In genomic region chr17:8960325-8961144, GRCh38 we compare ENCODE assay signal across 18 cellular contexts. TPM values are rescaled to one million over a fixed set of nuclear protein-coding genes. Genes with fewer than 3 reads are reported as not detected.
DNase-seq lines count a peak whose midpoint lies in the region; ATAC-seq, FAIRE-seq and TF ChIP-seq lines count a peak whose summit lies in the region.
"Had no signal": no experiment of that assay in that cellular context is flagged by ENCODE, and none has a peak within 500 bp of the region (broad histone marks: within the 10 kb centered on the region; RNA-seq: fewer than 3 reads in every experiment).

No MANE protein-coding gene starts in this region.

- no peaks in the 10 kb centered on the region for H3K9me3 ChIP-seq in H9 (ENCODE audit: control insufficient read depth, low read depth, low read length)
- no peaks in the 10 kb centered on the region for H3K9me3 ChIP-seq in GM12878 (replicated peaks; ENCODE audit: control insufficient read depth, insufficient read depth, low read length)
- no peaks in the 10 kb centered on the region for H3K9me3 ChIP-seq in neuronal stem cell (replicated peaks in 1 of 2; ENCODE audit: control insufficient read depth in 2 of 2, insufficient read depth in 1 of 2, low read depth in 1 of 2, low read length in 2 of 2)
- H3K9me3 ChIP-seq in breast epithelium, result no peaks in the 10 kb centered on the region
- H3K9me3 ChIP-seq: heart right ventricle, ovary, upper lobe of right lung had no signal

- H3K23ac ChIP-seq in H9 (ENCODE audit: insufficient read length, low read depth, low read length) (no peak overlapping the region), neuronal stem cell (ENCODE audit: low read depth, low read length, poor library complexity) (peak overlapping the region; percentile 29)

- no peak overlapping the region for H3K27ac ChIP-seq in H9 (ENCODE audit: insufficient read length, low read depth, low read length)
- peak overlapping the region; percentile 81 for H3K27ac ChIP-seq in GM12878 (ENCODE audit: control insufficient read depth, insufficient read depth)
- H3K27ac ChIP-seq in neuronal stem cell (replicated peaks; ENCODE audit: low read length), result no peak overlapping the region
- H3K27ac ChIP-seq in breast epithelium, result no peak overlapping the region
- H3K27ac ChIP-seq: A549, ovary, skin epidermis, upper lobe of right lung had no signal

- RAD21 ChIA-PET in GM12878 (lab: Charles Lee; ENCODE audit: unreplicated experiment), result interaction anchor here (0.6 to 6.1 kb wide), 10 partner anchors 16 to 155 kb away, joined by 3 to 69 read pairs (median 4); partner anchors contain the start of gene PIK3R6

- peak overlapping the region; percentile 54 for H3K27ac Mint-ChIP-seq in activated CD4-positive, alpha-beta memory T cell treated with anti-CD3 and anti-CD28 coated beads, Interleukin-2, amount 10 ng/mL, durations not matched to agents 7 days and 5 days
- no peak overlapping the region for H3K27ac Mint-ChIP-seq in activated CD4-positive, alpha-beta memory T cell treated with anti-CD3 and anti-CD28 coated beads for 36 hours
- H3K27ac Mint-ChIP-seq in H9, result peak overlapping the region in 1 of 3 experiments; percentile 49; a peak in 1 of 7 replicates
- H3K27ac Mint-ChIP-seq in progenitor cell of endocrine pancreas, result no peak overlapping the region
- H3K27ac Mint-ChIP-seq: brain had no signal

- peaks cover 90% of the 10 kb centered on the region for H3K4me1 Mint-ChIP-seq in activated CD4-positive, alpha-beta memory T cell treated with anti-CD3 and anti-CD28 coated beads, Interleukin-2, amount 10 ng/mL, durations not matched to agents 7 days and 5 days
- H3K4me1 Mint-ChIP-seq in activated CD4-positive, alpha-beta memory T cell treated with anti-CD3 and anti-CD28 coated beads for 36 hours (ENCODE audit: low read depth), result peaks cover 85% of the 10 kb centered on the region
- peaks cover 11 to 19% of the 10 kb centered on the region in 2 experiments for H3K4me1 Mint-ChIP-seq in H9
- H3K4me1 Mint-ChIP-seq in progenitor cell of endocrine pancreas (ENCODE audit: low read depth), result no peaks in the 10 kb centered on the region

- no peak overlapping the region for H4K91ac ChIP-seq in H9 (ENCODE audit: insufficient read length, low read depth, low read length)
- no peak overlapping the region for H4K91ac ChIP-seq in neuronal stem cell (ENCODE audit: low read depth, low read length, poor library complexity)

- no peak for TF ChIP-seq EP300 in GM12878 (IDR thresholded peaks at IDR 0.05; ENCODE audit: borderline replicate concordance in 1 of 2, control insufficient read depth in 1 of 2, low read depth in 2 of 2, low read length in 2 of 2)

- peak overlapping the region; percentile 45 for H3K4me3 Mint-ChIP-seq in activated CD4-positive, alpha-beta memory T cell treated with anti-CD3 and anti-CD28 coated beads, Interleukin-2, amount 10 ng/mL, durations not matched to agents 7 days and 5 days
- H3K4me3 Mint-ChIP-seq in activated CD4-positive, alpha-beta memory T cell treated with anti-CD3 and anti-CD28 coated beads for 36 hours, result no peak overlapping the region
- H3K4me3 Mint-ChIP-seq in H9 (no peak overlapping the region; a peak in 1 of 5 replicates), progenitor cell of endocrine pancreas (ENCODE audit: low read depth) (no peak overlapping the region)
- H3K4me3 Mint-ChIP-seq: brain had no signal

- H3K36me3 Mint-ChIP-seq in activated CD4-positive, alpha-beta memory T cell treated with anti-CD3 and anti-CD28 coated beads, Interleukin-2, amount 10 ng/mL, durations not matched to agents 7 days and 5 days (ENCODE audit: low read depth), result peaks cover 79% of the 10 kb centered on the region
- peaks cover 17% of the 10 kb centered on the region for H3K36me3 Mint-ChIP-seq in activated CD4-positive, alpha-beta memory T cell treated with anti-CD3 and anti-CD28 coated beads for 36 hours
- H3K36me3 Mint-ChIP-seq in H9 (ENCODE audit: insufficient read depth in 1 of 3, low read depth in 3 of 3) (peaks cover 0 to 2% (median 0%) of the 10 kb centered on the region in 3 experiments; a peak in 1 of 7 replicates), progenitor cell of endocrine pancreas (ENCODE audit: insufficient read depth) (no peaks in the 10 kb centered on the region)
- H3K36me3 Mint-ChIP-seq: brain had no signal

- no peak overlapping the region for H4K5ac ChIP-seq in H9 (ENCODE audit: insufficient read length, low read depth, low read length)

- H3K4me1 ChIP-seq in H9 (ENCODE audit: insufficient read depth, low read length) (peaks cover 2% of the 10 kb centered on the region; the same call in 1 of the 2 replicates), GM12878 (ENCODE audit: control insufficient read depth, insufficient read depth, low read length) (peaks cover 61% of the 10 kb centered on the region), neuronal stem cell (ENCODE audit: control insufficient read depth in 2 of 2, insufficient read depth in 1 of 2, low read depth in 1 of 2, low read length in 2 of 2) (peaks cover 0 to 15% of the 10 kb centered on the region in 2 donors), breast epithelium (no peaks in the 10 kb centered on the region)
- H3K4me1 ChIP-seq: A549 had no signal

- no peak overlapping the region for H2BK12ac ChIP-seq in H9 (ENCODE audit: insufficient read length, low read depth, low read length)
- H2BK12ac ChIP-seq in neuronal stem cell (ENCODE audit: low read length), result peak overlapping the region; percentile 78

- no peak overlapping the region for H3K4ac ChIP-seq in H9 (ENCODE audit: low read depth, low read length)
- H3K4ac ChIP-seq in neuronal stem cell (ENCODE audit: low read length), result no peak overlapping the region

- H3K9me3 Mint-ChIP-seq in activated CD4-positive, alpha-beta memory T cell treated with anti-CD3 and anti-CD28 coated beads, Interleukin-2, amount 10 ng/mL, durations not matched to agents 7 days and 5 days, result no peaks in the 10 kb centered on the region
- no peaks in the 10 kb centered on the region for H3K9me3 Mint-ChIP-seq in activated CD4-positive, alpha-beta memory T cell treated with anti-CD3 and anti-CD28 coated beads for 36 hours
- H3K9me3 Mint-ChIP-seq in H9 (no peaks in the 10 kb centered on the region; a peak in 1 of 5 replicates), progenitor cell of endocrine pancreas (ENCODE audit: low read depth) (no peaks in the 10 kb centered on the region)

- no peak overlapping the region for H3K56ac ChIP-seq in H9 (ENCODE audit: insufficient read length, low read depth, low read length)

- no peak overlapping the region for H2AFZ ChIP-seq in H9 (ENCODE audit: low read length)
- H2AFZ ChIP-seq in GM12878 (ENCODE audit: control insufficient read depth, low read depth, low read length), result no peak overlapping the region
- H2AFZ ChIP-seq in neuronal stem cell (ENCODE audit: low read length), result no peak overlapping the region

- TF ChIP-seq CTCF in H9 (conservative IDR thresholded peaks at IDR 0.05) (no peak), GM12878 (IDR thresholded peaks at IDR 0.05 in 2 of 3, conservative IDR thresholded peaks at IDR 0.05 in 1 of 3; ENCODE audit: control insufficient read depth in 2 of 3, extremely low read depth in 1 of 3, insufficient read depth in 1 of 3, low read depth in 3 of 3, low read length in 3 of 3) (no peak), progenitor cell of endocrine pancreas (IDR thresholded peaks at IDR 0.05; ENCODE audit: unreplicated experiment) (no peak), breast epithelium (IDR thresholded peaks at IDR 0.05) (no peak)

- H3T11ph ChIP-seq in H9 (ENCODE audit: low read length), result no peak overlapping the region

- H2BK5ac ChIP-seq in H9 (ENCODE audit: insufficient read length, low read length), result no peak overlapping the region
- no peak overlapping the region for H2BK5ac ChIP-seq in neuronal stem cell (ENCODE audit: low read length)

- H3K79me2 ChIP-seq in H9 (ENCODE audit: insufficient read depth, low read length), result no peaks in the 10 kb centered on the region
- H3K79me2 ChIP-seq in GM12878 (ENCODE audit: control insufficient read depth, insufficient read depth, low read length), result peaks cover 95% of the 10 kb centered on the region

- H3K4me2 ChIP-seq in H9 (ENCODE audit: insufficient read depth, insufficient read length, low read length) (no peak overlapping the region), GM12878 (ENCODE audit: control insufficient read depth, insufficient read depth) (peak overlapping the region; percentile 85), neuronal stem cell (ENCODE audit: insufficient read depth, low read length, poor library complexity, severe bottlenecking) (no peak overlapping the region)
- H3K4me2 ChIP-seq: A549 had no signal

- no peak overlapping the region for H2BK15ac ChIP-seq in H9 (ENCODE audit: low read depth, low read length)
- no peak overlapping the region for H2BK15ac ChIP-seq in neuronal stem cell (ENCODE audit: low read length)

- TF ChIP-seq POLR2A in GM12878 (IDR thresholded peaks at IDR 0.05; ENCODE audit: low read depth, low read length) (peak; percentile 38; the same call in 1 of the 2 replicates), breast epithelium (IDR thresholded peaks at IDR 0.05) (no peak)

- CTCF ChIA-PET in activated CD4-positive, alpha-beta memory T cell treated with anti-CD3 and anti-CD28 coated beads, Interleukin-2, amount 10 ng/mL, durations not matched to agents 7 days and 5 days (lab: Charles Lee), result interaction anchor here (2.0 kb wide), 1 partner anchor 11 kb away, joined by 4 read pairs; no protein-coding TSS in a partner anchor
- CTCF ChIA-PET in activated CD4-positive, alpha-beta memory T cell treated with anti-CD3 and anti-CD28 coated beads for 36 hours (lab: Charles Lee), result interaction anchor here (1.1 to 3.2 kb wide), 3 partner anchors 21 to 38 kb away, joined by 3 to 12 read pairs (median 4); no protein-coding TSS in a partner anchor
- CTCF ChIA-PET in GM12878 (lab: Yijun Ruan, JAX), result interaction anchor here (1.2 to 5.7 kb wide), 5 partner anchors 10 to 65 kb away, joined by 3 to 44 read pairs (median 5); no protein-coding TSS in a partner anchor

- peaks cover 6% of the 10 kb centered on the region for H3K23me2 ChIP-seq in H9 (ENCODE audit: insufficient read length, low read depth, low read length, poor library complexity, severe bottlenecking)

- peaks cover 0 to 3% of the 10 kb centered on the region in 2 experiments; a peak in 1 of 4 replicates for H3K36me3 ChIP-seq in GM12878 (ENCODE audit: control insufficient read depth in 2 of 2, insufficient read depth in 2 of 2, low read length in 1 of 2)
- no peaks in the 10 kb centered on the region for H3K36me3 ChIP-seq in neuronal stem cell (replicated peaks in 1 of 2; ENCODE audit: control insufficient read depth in 2 of 2, insufficient read depth in 2 of 2, low read length in 2 of 2)
- no peaks in the 10 kb centered on the region for H3K36me3 ChIP-seq in breast epithelium
- H3K36me3 ChIP-seq: ovary, upper lobe of right lung had no signal

- H3K18ac ChIP-seq in H9 (ENCODE audit: insufficient read length, low read depth, low read length), result no peak overlapping the region
- H3K18ac ChIP-seq in neuronal stem cell (ENCODE audit: low read length), result peak overlapping the region; percentile 9

- no peak overlapping the region for H2AK5ac ChIP-seq in H9 (ENCODE audit: insufficient read length, low read length)
- H2AK5ac ChIP-seq in neuronal stem cell (ENCODE audit: low read depth, low read length), result peak overlapping the region; percentile 23

- no peaks in the 10 kb centered on the region for H4K20me1 ChIP-seq in H9 (ENCODE audit: control insufficient read depth, insufficient read depth, insufficient read length)
- no peaks in the 10 kb centered on the region for H4K20me1 ChIP-seq in GM12878 (ENCODE audit: control insufficient read depth, insufficient read depth)

- POLR2A ChIA-PET in activated CD4-positive, alpha-beta memory T cell treated with anti-CD3 and anti-CD28 coated beads, Interleukin-2, amount 10 ng/mL, durations not matched to agents 7 days and 5 days (lab: Charles Lee), result interaction anchor here (2.6 kb wide), 1 partner anchor 12 kb away, joined by 9 read pairs; no protein-coding TSS in a partner anchor
- POLR2A ChIA-PET in activated CD4-positive, alpha-beta memory T cell treated with anti-CD3 and anti-CD28 coated beads for 36 hours (lab: Charles Lee), result no interaction called here
- POLR2A ChIA-PET in GM12878 (lab: Charles Lee), result interaction anchor here (1.2 to 5.5 kb wide), 6 partner anchors 8 to 96 kb away, joined by 4 to 56 read pairs (median 14); no protein-coding TSS in a partner anchor

- WGBS in H9 (ENCODE audit: extremely low coverage, insufficient read length, low lambda C conversion rate), result no CpG with 5 or more reads among the region's 10 CpGs
- WGBS in GM12878 (ENCODE audit: insufficient coverage, insufficient replicate concordance, low lambda C conversion rate, missing lambda C conversion rate), result 36% methylated on average over 10 of the region's 10 CpGs
- WGBS in neuronal stem cell (ENCODE audit: extremely low coverage in 2 of 2, insufficient read length in 2 of 2, insufficient replicate concordance in 1 of 2), 2 donors, result no CpG with 5 or more reads among the region's 10 CpGs

- no TSS peak for BruUV-seq in GM12878 (replicated peaks; lab: Mats Ljungman, UMichigan)

- H3K14ac ChIP-seq in H9 (ENCODE audit: insufficient read depth, low read length), result no peak overlapping the region
- no peak overlapping the region for H3K14ac ChIP-seq in neuronal stem cell (ENCODE audit: low read length)

- no peak for DNase-seq in activated CD4-positive, alpha-beta memory T cell treated with anti-CD3 and anti-CD28 coated beads, Interleukin-2, amount 10 ng/mL, durations not matched to agents 7 days and 5 days
- DNase-seq in activated CD4-positive, alpha-beta memory T cell treated with anti-CD3 and anti-CD28 coated beads for 36 hours, result no peak
- DNase-seq in H9 (peak; percentile 50), GM12878 (ENCODE audit: low read depth, low spot score) (no peak), neuronal stem cell (ENCODE audit: low spot score) (no peak), progenitor cell of endocrine pancreas (ENCODE audit: low spot score, unreplicated experiment) (no peak), breast epithelium (ENCODE audit: low spot score in 2 of 2) (no peak)
- DNase-seq in activated CD4-positive, CD25-positive, alpha-beta regulatory T cell (lab: John Stamatoyannopoulos, UW), result no peak
- DNase-seq: activated CD4-positive, alpha-beta T cell treated with anti-CD3 and anti-CD28 coated beads for 4 hours; heart right ventricle; NCI-H1048; ovary; stimulated activated CD4-positive, alpha-beta T cell treated with anti-CD3 and anti-CD28 coated beads, Interleukin-4, amount 100 ng/mL, for 4 hours; upper lobe of right lung had no signal

- H2BK20ac ChIP-seq in H9 (ENCODE audit: low read depth, low read length, poor library complexity, severe bottlenecking), result no peak overlapping the region

- in situ Hi-C loops in GM12878 (cut with MboI), result loop anchor here (25.0 kb wide), 1 partner anchor 1077 kb away; no protein-coding TSS in a partner anchor

- no peaks in the 10 kb centered on the region for H3K79me1 ChIP-seq in H9 (ENCODE audit: insufficient read depth, low read depth, low read length, poor library complexity, severe bottlenecking)
- H3K79me1 ChIP-seq in neuronal stem cell (ENCODE audit: low read depth, low read length), result no peaks in the 10 kb centered on the region

- H3K27me3 Mint-ChIP-seq in activated CD4-positive, alpha-beta memory T cell treated with anti-CD3 and anti-CD28 coated beads, Interleukin-2, amount 10 ng/mL, durations not matched to agents 7 days and 5 days, result no peaks in the 10 kb centered on the region
- H3K27me3 Mint-ChIP-seq in activated CD4-positive, alpha-beta memory T cell treated with anti-CD3 and anti-CD28 coated beads for 36 hours, result no peaks in the 10 kb centered on the region
- peaks cover 30% of the 10 kb centered on the region for H3K27me3 Mint-ChIP-seq in H9 (ENCODE audit: low read depth)
- peaks cover 63% of the 10 kb centered on the region for H3K27me3 Mint-ChIP-seq in progenitor cell of endocrine pancreas

- TF ChIP-seq RAD21 in GM12878 (IDR thresholded peaks at IDR 0.05; ENCODE audit: insufficient read depth, low read depth, low read length), result no peak

- FAIRE-seq in GM12878 (lab: Jason Lieb, UNC), result no peak
- FAIRE-seq: A549 had no signal

- H3K4me3 ChIP-seq in GM12878 (peak overlapping the region; percentile 57; the same call in 1 of the 2 replicates), neuronal stem cell (ENCODE audit: low read length in 2 of 2) (peak overlapping the region in 1 of 2 donors; percentile 2), breast epithelium (no peak overlapping the region)
- H3K4me3 ChIP-seq: A549, heart right ventricle, ovary, skin epidermis, upper lobe of right lung had no signal

- SMC1A ChIA-PET in GM12878 (lab: Charles Lee; ENCODE audit: uncharacterized antibody, unreplicated experiment), result interaction anchor here (0.9 to 19.1 kb wide), 10 partner anchors 11 to 95 kb away, joined by 3 to 345 read pairs (median 4); no protein-coding TSS in a partner anchor

- H3K27me3 ChIP-seq in H9 (ENCODE audit: insufficient read depth, low read length) (0 out of 2 replicates have a peak, but pooled peaks cover 2% of the 10 kb centered on the region), GM12878 (replicated peaks in 1 of 2; ENCODE audit: control insufficient read depth in 2 of 2, insufficient read depth in 2 of 2, low read length in 1 of 2) (no peaks in the 10 kb centered on the region), neuronal stem cell (ENCODE audit: control insufficient read depth in 3 of 3, insufficient read depth in 3 of 3, low read depth in 1 of 3, low read length in 3 of 3) (peaks cover 0 to 43% (median 11%) of the 10 kb centered on the region in 3 experiments), breast epithelium (peaks cover 4 to 13% of the 10 kb centered on the region in 2 donors)
- H3K27me3 ChIP-seq: ovary had no signal

- intact Hi-C loops in activated CD4-positive, alpha-beta memory T cell treated with anti-CD3 and anti-CD28 coated beads for 36 hours (cut with micrococcal nuclease), result no loop called here
- intact Hi-C loops in GM12878 (cut with micrococcal nuclease; ENCODE audit: unreplicated experiment) (no loop called here), breast epithelium (cut with DNase I; ENCODE audit: low total_unique reads) (no loop called here)

- H2BK120ac ChIP-seq in H9 (ENCODE audit: low read depth, low read length, poor library complexity, severe bottlenecking) (no peak overlapping the region), neuronal stem cell (ENCODE audit: low read depth, low read length) (no peak overlapping the region)

- H3K9ac ChIP-seq in H9 (ENCODE audit: extremely low read depth, insufficient read length, low read length) (no peak overlapping the region), GM12878 (ENCODE audit: control insufficient read depth, insufficient read depth, low read length) (peak overlapping the region; percentile 37), neuronal stem cell (ENCODE audit: low read depth, low read length, poor library complexity) (no peak overlapping the region)

- H4K8ac ChIP-seq in H9 (replicated peaks; ENCODE audit: insufficient read length, low read depth, low read length) (no peak overlapping the region), neuronal stem cell (ENCODE audit: low read depth, low read length) (no peak overlapping the region)

- ATAC-seq in GM12878, result peak; percentile 10
- ATAC-seq: heart right ventricle, upper lobe of right lung had no signal

RNA-seq across cellular contexts. Expression of gene PIK3R5, which starts 5.0 kb away (rescaled TPM):
- 10 to 100 TPM; 50.3 to 52.7 TPM for total RNA-seq in activated CD4-positive, alpha-beta memory T cell treated with anti-CD3 and anti-CD28 coated beads, Interleukin-2, amount 10 ng/mL, durations not matched to agents 7 days and 5 days
- total RNA-seq in activated CD4-positive, alpha-beta memory T cell treated with anti-CD3 and anti-CD28 coated beads for 36 hours, result 10 to 100 TPM; 20.7 to 22.4 TPM
- total RNA-seq in H9 (2021) (1.4 and 1.7 TPM in 2 replicates), GM12878 (2014; rRNA removed) (36.8 and 39.5 TPM in 2 replicates), GM12878 (2014; rRNA removed; fragmentation: Illumina TruSeq; extraction: Trizol) (24.7 and 26.5 TPM in 2 replicates), GM12878 (2021) (50.8 and 51.2 TPM in 2 replicates), progenitor cell of endocrine pancreas (0.29 and 0.50 TPM in 2 replicates), breast epithelium (10 to 100 TPM in 2 of 3 donors, 1 to 10 TPM in 1; 9.8 to 28.6 (median 12.3) TPM)
- total RNA-seq in GM12878 (2013; cell fraction: nucleolus; rRNA removed), result 260 and 296 TPM in 2 replicates
- polyA plus RNA-seq in GM12878 (2011; ENCODE audit: low read depth), result 25.1 TPM
- polyA plus RNA-seq in GM12878 (2011; rRNA removed) (34.3 and 43.9 TPM in 2 replicates), GM12878 (2014; fragmentation: Illumina TruSeq; extraction: Trizol) (27.3 and 34.2 TPM in 2 replicates), GM12878 (2014; fragmentation: Nextera tagmentation; extraction: Ambion mirVana) (1 to 10 TPM; 9.5 to 9.6 TPM), GM12878 (2014; rRNA removed) (32.9 and 33.5 TPM in 2 replicates), GM12878 (2016; fragmentation: Nextera tagmentation; extraction: Ambion mirVana) (10 to 100 TPM; 36.9 to 39.5 TPM)
- 42.7 and 45.7 TPM in 2 replicates for polyA plus RNA-seq in GM12878 (2011; cell fraction: cytosol; rRNA removed)
- polyA plus RNA-seq in GM12878 (2011; cell fraction: nucleus; rRNA removed), result 155 and 160 TPM in 2 replicates
- polyA plus RNA-seq in GM12878 (2012), result 44.1 and 46.7 TPM in 2 replicates
- polyA minus RNA-seq in GM12878 (2011; rRNA and poly(A)+ RNA removed), result 48.9 and 95.6 TPM in 2 replicates
- 32.6 and 35.1 TPM in 2 replicates for polyA minus RNA-seq in GM12878 (2011; cell fraction: cytosol; rRNA and poly(A)+ RNA removed)
- 48.0 and 66.0 TPM in 2 replicates for polyA minus RNA-seq in GM12878 (2011; cell fraction: nucleus; rRNA and poly(A)+ RNA removed)
- polyA plus RNA-seq in neuronal stem cell (2013, experiment 1 of 2), result 1.1 TPM
- polyA plus RNA-seq in neuronal stem cell (2013, experiment 2 of 2), result 0.89 TPM
- total RNA-seq: dermis microvascular lymphatic vessel endothelial cell had no signal
